11 cellular contexts compared by ENCODE assay signal in genomic region chr1:223720987-223721591, GRCh38. TPM values are rescaled to one million over a fixed set of nuclear protein-coding genes. Genes with fewer than 3 reads are reported as not detected.
DNase-seq lines count a peak whose midpoint lies in the region; ATAC-seq, FAIRE-seq and TF ChIP-seq lines count a peak whose summit lies in the region.
"Had no signal": no experiment of that assay in that cellular context is flagged by ENCODE, and none has a peak within 500 bp of the region (broad histone marks: within the 10 kb centered on the region; RNA-seq: fewer than 3 reads in every experiment).

No MANE protein-coding gene starts in this region.

- H3K4me1 ChIP-seq in suprapubic skin, result peaks cover 45% of the 10 kb centered on the region

- no peak for FAIRE-seq in D721Med (lab: Jason Lieb, UNC)

- intact Hi-C loops in activated CD4-positive, alpha-beta T cell treated with anti-CD3 and anti-CD28 coated beads, Interleukin-2, amount 10 ng/mL, durations not matched to agents 24 days and 14 days (cut with micrococcal nuclease), result no loop called here

- peaks cover 71% of the 10 kb centered on the region for H3K4me1 Mint-ChIP-seq in activated CD4-positive, alpha-beta T cell treated with anti-CD3 and anti-CD28 coated beads, Interleukin-2, amount 10 ng/mL, durations not matched to agents 24 days and 14 days

- no peak for TF ChIP-seq POLR2A in suprapubic skin (IDR thresholded peaks at IDR 0.05)

- DNase-seq in activated CD4-positive, alpha-beta T cell treated with anti-CD3 and anti-CD28 coated beads, Interleukin-2, amount 10 ng/mL, durations not matched to agents 24 days and 14 days, result no peak
- no peak for DNase-seq in activated CD4-positive, alpha-beta T cell treated with anti-CD3 and anti-CD28 coated beads for 48 hours
- DNase-seq in amniotic stem cell (lab: John Stamatoyannopoulos, UW), result peak; percentile 56
- DNase-seq in left lobe of liver (ENCODE audit: low spot score), result peak; percentile 63
- no peak for DNase-seq in suprapubic skin (ENCODE audit: low spot score in 2 of 2)
- DNase-seq in D721Med (ENCODE audit: insufficient read length, low spot score), result no peak
- no peak for DNase-seq in activated naive CD4-positive, alpha-beta T cell treated with Interleukin-2 at 50 U/mL for 16 hours
- DNase-seq in activated T-cell treated with anti-CD3 and anti-CD28 coated beads, Interleukin-2, amount 50 U/mL, for 1 hour, result no peak
- DNase-seq: stimulated activated naive CD8-positive, alpha-beta T cell treated with anti-CD3 and anti-CD28 coated beads, Interleukin-15, amount 100 ng/mL, for 72 hours had no signal

- peak; percentile 91 for ATAC-seq in left lobe of liver
- ATAC-seq: stimulated activated naive CD8-positive, alpha-beta T cell treated with anti-CD3 and anti-CD28 coated beads, Interleukin-15, amount 100 ng/mL, for 72 hours had no signal

- peak overlapping the region; percentile 57 for H3K27ac ChIP-seq in suprapubic skin

- H3K4me3 ChIP-seq in suprapubic skin, result no peak overlapping the region

- H3K27ac Mint-ChIP-seq in activated CD4-positive, alpha-beta T cell treated with anti-CD3 and anti-CD28 coated beads, Interleukin-2, amount 10 ng/mL, durations not matched to agents 24 days and 14 days, result peak overlapping the region; percentile 81
- H3K27ac Mint-ChIP-seq: activated naive CD4-positive, alpha-beta T cell treated with anti-CD3 and anti-CD28 coated beads, Interleukin-2, amount 50 U/mL, for 24 hours had no signal

- peak overlapping the region; percentile 13 for H3K4me3 Mint-ChIP-seq in activated CD4-positive, alpha-beta T cell treated with anti-CD3 and anti-CD28 coated beads, Interleukin-2, amount 10 ng/mL, durations not matched to agents 24 days and 14 days
- H3K4me3 Mint-ChIP-seq: activated naive CD4-positive, alpha-beta T cell treated with anti-CD3 and anti-CD28 coated beads, Interleukin-2, amount 50 U/mL, for 24 hours; stimulated activated naive CD8-positive, alpha-beta T cell treated with anti-CD3 and anti-CD28 coated beads, Interleukin-15, amount 100 ng/mL, for 72 hours had no signal

- no peaks in the 10 kb centered on the region for H3K9me3 ChIP-seq in suprapubic skin

- 58% methylated on average over 2 of the region's 4 CpGs for WGBS in suprapubic skin

- H3K36me3 Mint-ChIP-seq in activated CD4-positive, alpha-beta T cell treated with anti-CD3 and anti-CD28 coated beads, Interleukin-2, amount 10 ng/mL, durations not matched to agents 24 days and 14 days (ENCODE audit: low read depth), result peaks cover 67% of the 10 kb centered on the region

- TF ChIP-seq CTCF in suprapubic skin (IDR thresholded peaks at IDR 0.05) (no peak), D721Med (IDR thresholded peaks at IDR 0.05; ENCODE audit: insufficient read depth, missing control alignments) (no peak)

- H3K9me3 Mint-ChIP-seq in activated CD4-positive, alpha-beta T cell treated with anti-CD3 and anti-CD28 coated beads, Interleukin-2, amount 10 ng/mL, durations not matched to agents 24 days and 14 days, result no peaks in the 10 kb centered on the region
- H3K9me3 Mint-ChIP-seq: activated naive CD4-positive, alpha-beta T cell treated with anti-CD3 and anti-CD28 coated beads, Interleukin-2, amount 50 U/mL, for 24 hours; stimulated activated naive CD8-positive, alpha-beta T cell treated with anti-CD3 and anti-CD28 coated beads, Interleukin-15, amount 100 ng/mL, for 72 hours had no signal

- no peaks in the 10 kb centered on the region for H3K27me3 ChIP-seq in suprapubic skin

- H3K27me3 Mint-ChIP-seq in activated CD4-positive, alpha-beta T cell treated with anti-CD3 and anti-CD28 coated beads, Interleukin-2, amount 10 ng/mL, durations not matched to agents 24 days and 14 days, result no peaks in the 10 kb centered on the region
- H3K27me3 Mint-ChIP-seq: activated naive CD4-positive, alpha-beta T cell treated with anti-CD3 and anti-CD28 coated beads, Interleukin-2, amount 50 U/mL, for 24 hours; stimulated activated naive CD8-positive, alpha-beta T cell treated with anti-CD3 and anti-CD28 coated beads, Interleukin-15, amount 100 ng/mL, for 72 hours had no signal

- TF ChIP-seq EP300 in suprapubic skin (IDR thresholded peaks at IDR 0.05), result no peak

- peaks cover 32% of the 10 kb centered on the region for H3K36me3 ChIP-seq in suprapubic skin

RNA-seq across cellular contexts. Expression of gene CAPN2, which starts 8.8 kb away (rescaled TPM):
- 69.6 and 73.1 TPM in 2 replicates for total RNA-seq in activated CD4-positive, alpha-beta T cell treated with anti-CD3 and anti-CD28 coated beads, Interleukin-2, amount 10 ng/mL, durations not matched to agents 24 days and 14 days
- total RNA-seq in left lobe of liver (25.1 TPM), suprapubic skin (10 to 100 TPM; 33.6 to 87.6 (median 44.0) TPM)

RNA-seq across cellular contexts. Expression of gene CAPN8, which starts 55.6 kb away (rescaled TPM):
- total RNA-seq in activated CD4-positive, alpha-beta T cell treated with anti-CD3 and anti-CD28 coated beads, Interleukin-2, amount 10 ng/mL, durations not matched to agents 24 days and 14 days, result not detected in 2 replicates
- total RNA-seq in left lobe of liver (0.33 TPM), suprapubic skin (1 to 10 TPM; 1.5 to 3.9 (median 2.7) TPM)
- total RNA-seq: HT1080 had no signal

Comparison
In these comparisons a context has a peak if more than half of its experiments do, and no peak if none do; other contexts are left out.
1. DNase-seq: peak in amniotic stem cell (single experiment) and left lobe of liver (single experiment); none in activated CD4-positive, alpha-beta T cell treated with anti-CD3 and anti-CD28 coated beads, Interleukin-2, amount 10 ng/mL, durations not matched to agents 24 days and 14 days (single experiment), activated CD4-positive, alpha-beta T cell treated with anti-CD3 and anti-CD28 coated beads for 48 hours (single experiment), suprapubic skin (0 of 2), D721Med (single experiment), activated naive CD4-positive, alpha-beta T cell treated with Interleukin-2 at 50 U/mL for 16 hours (single experiment) and activated T-cell treated with anti-CD3 and anti-CD28 coated beads, Interleukin-2, amount 50 U/mL, for 1 hour (single experiment).